ENCODE assay signal across 28 cellular contexts in genomic region chr3:121844892-121845291, GRCh38.
"Had no signal": no experiment of that assay in that cellular context is flagged by ENCODE, and none has a peak within 500 bp of the region (broad histone marks: within the 10 kb centered on the region; RNA-seq: fewer than 3 reads in every experiment).

No MANE protein-coding gene starts in this region.

- H3K4me3 Mint-ChIP-seq: naive thymus-derived CD8-positive, alpha-beta T cell; nephron; neural crest cell had no signal

- H3K4me1 Mint-ChIP-seq: nephron, neural crest cell had no signal

- DNase-seq: head of caudate nucleus; hippocampal formation; kidney; left colon; left lung; lower lobe of right lung; mammary epithelial cell; mesenchymal stem cell; naive thymus-derived CD8-positive, alpha-beta T cell; nucleus accumbens; pancreas; posterior cingulate gyrus; psoas muscle; stimulated activated CD4-positive, alpha-beta T cell treated with anti-CD3 and anti-CD28 coated beads, Interleukin-12 subunit alpha, Interleukin-12 subunit beta, amount 100 ng/mL, for 4 hours; stimulated activated CD4-positive, alpha-beta T cell treated with anti-CD3 and anti-CD28 coated beads, Interleukin-15, amount 100 ng/mL, for 24 hours; stimulated activated CD4-positive, alpha-beta T cell treated with anti-CD3 and anti-CD28 coated beads, Interleukin-2, amount 100 ng/mL, for 24 hours; stimulated activated CD4-positive, alpha-beta T cell treated with anti-CD3 and anti-CD28 coated beads, Interleukin-4, amount 100 ng/mL, for 1 hour; stimulated activated naive CD8-positive, alpha-beta T cell treated with anti-CD3 and anti-CD28 coated beads, Interleukin-15, Interleukin-2, amounts not matched to agents 100 U/mL and 50 U/mL, for 24 hours; stomach; testis; thyroid gland; transverse colon; upper lobe of left lung had no signal

- H3K36me3 ChIP-seq: lower lobe of right lung, pancreas, right atrium auricular region, thyroid gland, transverse colon had no signal

- H3K9me3 ChIP-seq: left lung, lower lobe of right lung, pancreas, psoas muscle, right atrium auricular region, stomach, testis, thyroid gland, transverse colon, upper lobe of left lung had no signal

- H3K27me3 ChIP-seq: pancreas, right atrium auricular region, stomach, testis, thyroid gland, transverse colon, upper lobe of left lung had no signal

- H3K27ac Mint-ChIP-seq: naive thymus-derived CD8-positive, alpha-beta T cell; nephron had no signal

- H3K27me3 Mint-ChIP-seq: naive thymus-derived CD8-positive, alpha-beta T cell had no signal

- ATAC-seq: left colon; left lung; lower lobe of right lung; naive thymus-derived CD8-positive, alpha-beta T cell; pancreas; psoas muscle; sciatic nerve; stimulated activated naive CD8-positive, alpha-beta T cell treated with anti-CD3 and anti-CD28 coated beads, Interleukin-15, Interleukin-2, amounts not matched to agents 100 U/mL and 50 U/mL, for 24 hours had no signal

- H3K9me3 Mint-ChIP-seq: naive thymus-derived CD8-positive, alpha-beta T cell; nephron had no signal

- H3K27ac ChIP-seq: left lung, lower lobe of right lung, pancreas, psoas muscle, right atrium auricular region, skin epidermis, stomach, testis, thyroid gland, transverse colon, upper lobe of left lung had no signal

- H3K4me1 ChIP-seq: left lung, lower lobe of right lung, pancreas, psoas muscle, right atrium auricular region, stomach, testis, thyroid gland, transverse colon, upper lobe of left lung had no signal

- H3K4me3 ChIP-seq: left lung, lower lobe of right lung, pancreas, psoas muscle, right atrium auricular region, skin epidermis, stomach, testis, thyroid gland, transverse colon, upper lobe of left lung had no signal

- FAIRE-seq: kidney had no signal
